In genomic region chr1:214383381-214384372, GRCh38 we compare ENCODE assay signal across 27 cellular contexts.
"Had no signal": no experiment of that assay in that cellular context is flagged by ENCODE, and none has a peak within 500 bp of the region (broad histone marks: within the 10 kb centered on the region; RNA-seq: fewer than 3 reads in every experiment).

No MANE protein-coding gene starts in this region.

- H3K4me3 Mint-ChIP-seq: activated B cell treated with CpG ODN at 0.5 μM for 24 hours; activated CD4-positive, alpha-beta T cell treated with anti-CD3 and anti-CD28 coated beads for 36 hours; activated CD8-positive, alpha-beta memory T cell treated with anti-CD3 and anti-CD28 coated beads, Interleukin-2, amount 10 ng/mL, durations not matched to agents 7 days and 5 days; activated CD8-positive, alpha-beta T cell treated with anti-CD3 and anti-CD28 coated beads, Interleukin-2, amount 10 ng/mL, durations not matched to agents 7 days and 5 days; activated naive CD8-positive, alpha-beta T cell; brain; natural killer cell; T-helper 2 cell treated with Interferon-gamma antibody and Interleukin-4, amounts not matched to agents 5 μg/mL and 100 μg/mL, for 36 hours had no signal

- H3K4me3 ChIP-seq: coronary artery, dorsolateral prefrontal cortex, right lobe of liver, skin epidermis, testis, transverse colon, uterus had no signal

- H3K27ac Mint-ChIP-seq: activated B cell treated with CpG ODN at 0.5 μM for 24 hours; activated CD4-positive, alpha-beta T cell treated with anti-CD3 and anti-CD28 coated beads for 36 hours; activated CD8-positive, alpha-beta memory T cell treated with anti-CD3 and anti-CD28 coated beads, Interleukin-2, amount 10 ng/mL, durations not matched to agents 7 days and 5 days; activated CD8-positive, alpha-beta T cell treated with anti-CD3 and anti-CD28 coated beads, Interleukin-2, amount 10 ng/mL, durations not matched to agents 7 days and 5 days; activated naive CD8-positive, alpha-beta T cell; brain; natural killer cell had no signal

- H3K36me3 ChIP-seq: right lobe of liver, transverse colon, uterus had no signal

- H3K27me3 Mint-ChIP-seq: activated B cell treated with CpG ODN at 0.5 μM for 24 hours; activated CD4-positive, alpha-beta T cell treated with anti-CD3 and anti-CD28 coated beads for 36 hours; activated naive CD8-positive, alpha-beta T cell; brain had no signal

- DNase-seq: activated B cell treated with CpG ODN at 0.5 μM for 24 hours; activated CD4-positive, alpha-beta T cell treated with anti-CD3 and anti-CD28 coated beads for 36 hours; activated CD8-positive, alpha-beta memory T cell treated with anti-CD3 and anti-CD28 coated beads, Interleukin-2, amount 10 ng/mL, durations not matched to agents 7 days and 5 days; activated CD8-positive, alpha-beta T cell treated with anti-CD3 and anti-CD28 coated beads, Interleukin-2, amount 10 ng/mL, durations not matched to agents 7 days and 5 days; activated naive CD4-positive, alpha-beta T cell; activated T-cell treated with anti-CD3 and anti-CD28 coated beads, Interleukin-2, amount 50 U/mL, for 48 hours; anterior cingulate cortex; dorsolateral prefrontal cortex; effector memory CD4-positive, alpha-beta T cell; foreskin fibroblast; left ventricle myocardium superior; natural killer cell; right lobe of liver; stimulated activated CD4-positive, alpha-beta T cell treated with anti-CD3 and anti-CD28 coated beads, Interleukin-12 subunit alpha, Interleukin-12 subunit beta, amount 100 ng/mL, for 4 hours; stimulated activated CD4-positive, alpha-beta T cell treated with anti-CD3 and anti-CD28 coated beads, Interleukin-4, amount 100 ng/mL, for 1 hour; stimulated activated naive CD8-positive, alpha-beta T cell treated with anti-CD3 and anti-CD28 coated beads, Interleukin-15, Interleukin-2, amounts not matched to agents 100 U/mL and 50 U/mL, for 24 hours; T-helper 1 cell; testis; transverse colon; uterus had no signal

- H3K4me1 Mint-ChIP-seq: activated B cell treated with CpG ODN at 0.5 μM for 24 hours, brain, natural killer cell had no signal

- ATAC-seq: activated CD4-positive, alpha-beta T cell treated with anti-CD3 and anti-CD28 coated beads for 36 hours; activated CD8-positive, alpha-beta memory T cell treated with anti-CD3 and anti-CD28 coated beads, Interleukin-2, amount 10 ng/mL, durations not matched to agents 7 days and 5 days; activated CD8-positive, alpha-beta T cell treated with anti-CD3 and anti-CD28 coated beads, Interleukin-2, amount 10 ng/mL, durations not matched to agents 7 days and 5 days; left ventricle myocardium superior; natural killer cell; stimulated activated naive CD8-positive, alpha-beta T cell treated with anti-CD3 and anti-CD28 coated beads, Interleukin-15, Interleukin-2, amounts not matched to agents 100 U/mL and 50 U/mL, for 24 hours had no signal

- H3K9me3 Mint-ChIP-seq: activated B cell treated with CpG ODN at 0.5 μM for 24 hours; brain; natural killer cell; T-helper 2 cell treated with Interferon-gamma antibody and Interleukin-4, amounts not matched to agents 5 μg/mL and 100 μg/mL, for 36 hours had no signal

- H3K9me3 ChIP-seq: right lobe of liver, testis, transverse colon, uterus had no signal

- H3K27ac ChIP-seq: coronary artery, dorsolateral prefrontal cortex, right lobe of liver, skin epidermis, testis, transverse colon, uterus had no signal

- H3K27me3 ChIP-seq: dorsolateral prefrontal cortex, right lobe of liver, testis, transverse colon, uterus had no signal

- FAIRE-seq: endothelial cell of umbilical vein, islet of Langerhans had no signal

- H3K36me3 Mint-ChIP-seq: activated CD8-positive, alpha-beta memory T cell treated with anti-CD3 and anti-CD28 coated beads, Interleukin-2, amount 10 ng/mL, durations not matched to agents 7 days and 5 days; activated naive CD8-positive, alpha-beta T cell; natural killer cell had no signal

- H3K4me1 ChIP-seq: right lobe of liver, testis, transverse colon, uterus had no signal
